Comparison of ENCODE assay signal across 1 cellular context in the genomic region with DNA sequence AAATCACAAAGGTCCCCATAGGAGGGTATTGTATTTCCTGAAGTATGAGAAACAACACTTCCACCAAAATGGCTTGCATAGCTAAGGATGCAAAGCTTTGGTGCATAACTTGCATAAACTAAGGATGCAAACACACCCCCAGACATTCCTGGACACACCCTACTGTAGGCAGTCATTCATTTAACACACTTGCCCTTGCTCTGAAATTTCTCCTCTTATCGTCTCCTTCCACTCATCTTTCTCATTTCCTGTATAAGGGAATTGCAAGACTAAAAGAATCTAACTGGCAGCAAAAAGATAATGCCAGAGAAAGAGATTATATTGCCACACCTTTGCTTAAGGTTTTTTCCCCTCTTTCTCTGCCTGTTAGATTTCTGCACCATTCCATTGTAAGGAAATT.
TF ChIP-seq lines count a peak whose summit lies in the region.

No MANE protein-coding gene starts in this region.

TF ChIP-seq in GM23338, 12 proteins besides CTCF, POLR2A, EP300 and RAD21 (continued from another document):
- TF ChIP-seq, protein P1, sequence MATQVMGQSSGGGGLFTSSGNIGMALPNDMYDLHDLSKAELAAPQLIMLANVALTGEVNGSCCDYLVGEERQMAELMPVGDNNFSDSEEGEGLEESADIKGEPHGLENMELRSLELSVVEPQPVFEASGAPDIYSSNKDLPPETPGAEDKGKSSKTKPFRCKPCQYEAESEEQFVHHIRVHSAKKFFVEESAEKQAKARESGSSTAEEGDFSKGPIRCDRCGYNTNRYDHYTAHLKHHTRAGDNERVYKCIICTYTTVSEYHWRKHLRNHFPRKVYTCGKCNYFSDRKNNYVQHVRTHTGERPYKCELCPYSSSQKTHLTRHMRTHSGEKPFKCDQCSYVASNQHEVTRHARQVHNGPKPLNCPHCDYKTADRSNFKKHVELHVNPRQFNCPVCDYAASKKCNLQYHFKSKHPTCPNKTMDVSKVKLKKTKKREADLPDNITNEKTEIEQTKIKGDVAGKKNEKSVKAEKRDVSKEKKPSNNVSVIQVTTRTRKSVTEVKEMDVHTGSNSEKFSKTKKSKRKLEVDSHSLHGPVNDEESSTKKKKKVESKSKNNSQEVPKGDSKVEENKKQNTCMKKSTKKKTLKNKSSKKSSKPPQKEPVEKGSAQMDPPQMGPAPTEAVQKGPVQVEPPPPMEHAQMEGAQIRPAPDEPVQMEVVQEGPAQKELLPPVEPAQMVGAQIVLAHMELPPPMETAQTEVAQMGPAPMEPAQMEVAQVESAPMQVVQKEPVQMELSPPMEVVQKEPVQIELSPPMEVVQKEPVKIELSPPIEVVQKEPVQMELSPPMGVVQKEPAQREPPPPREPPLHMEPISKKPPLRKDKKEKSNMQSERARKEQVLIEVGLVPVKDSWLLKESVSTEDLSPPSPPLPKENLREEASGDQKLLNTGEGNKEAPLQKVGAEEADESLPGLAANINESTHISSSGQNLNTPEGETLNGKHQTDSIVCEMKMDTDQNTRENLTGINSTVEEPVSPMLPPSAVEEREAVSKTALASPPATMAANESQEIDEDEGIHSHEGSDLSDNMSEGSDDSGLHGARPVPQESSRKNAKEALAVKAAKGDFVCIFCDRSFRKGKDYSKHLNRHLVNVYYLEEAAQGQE (IDR thresholded peaks at IDR 0.05; ENCODE audit: unreplicated experiment), result no peak
- TF ChIP-seq, protein P2, sequence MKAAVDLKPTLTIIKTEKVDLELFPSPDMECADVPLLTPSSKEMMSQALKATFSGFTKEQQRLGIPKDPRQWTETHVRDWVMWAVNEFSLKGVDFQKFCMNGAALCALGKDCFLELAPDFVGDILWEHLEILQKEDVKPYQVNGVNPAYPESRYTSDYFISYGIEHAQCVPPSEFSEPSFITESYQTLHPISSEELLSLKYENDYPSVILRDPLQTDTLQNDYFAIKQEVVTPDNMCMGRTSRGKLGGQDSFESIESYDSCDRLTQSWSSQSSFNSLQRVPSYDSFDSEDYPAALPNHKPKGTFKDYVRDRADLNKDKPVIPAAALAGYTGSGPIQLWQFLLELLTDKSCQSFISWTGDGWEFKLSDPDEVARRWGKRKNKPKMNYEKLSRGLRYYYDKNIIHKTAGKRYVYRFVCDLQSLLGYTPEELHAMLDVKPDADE (IDR thresholded peaks at IDR 0.05), result no peak
- TF ChIP-seq EZH2phosphoT487 (IDR thresholded peaks at IDR 0.05; ENCODE audit: unreplicated experiment) (no peak), ZNF331 (CRISPR knock-in tag; IDR thresholded peaks at IDR 0.05; ENCODE audit: low read depth) (no peak), CREB1 (CRISPR knock-in tag; IDR thresholded peaks at IDR 0.05; ENCODE audit: low read depth) (no peak)
- TF ChIP-seq, protein P3, sequence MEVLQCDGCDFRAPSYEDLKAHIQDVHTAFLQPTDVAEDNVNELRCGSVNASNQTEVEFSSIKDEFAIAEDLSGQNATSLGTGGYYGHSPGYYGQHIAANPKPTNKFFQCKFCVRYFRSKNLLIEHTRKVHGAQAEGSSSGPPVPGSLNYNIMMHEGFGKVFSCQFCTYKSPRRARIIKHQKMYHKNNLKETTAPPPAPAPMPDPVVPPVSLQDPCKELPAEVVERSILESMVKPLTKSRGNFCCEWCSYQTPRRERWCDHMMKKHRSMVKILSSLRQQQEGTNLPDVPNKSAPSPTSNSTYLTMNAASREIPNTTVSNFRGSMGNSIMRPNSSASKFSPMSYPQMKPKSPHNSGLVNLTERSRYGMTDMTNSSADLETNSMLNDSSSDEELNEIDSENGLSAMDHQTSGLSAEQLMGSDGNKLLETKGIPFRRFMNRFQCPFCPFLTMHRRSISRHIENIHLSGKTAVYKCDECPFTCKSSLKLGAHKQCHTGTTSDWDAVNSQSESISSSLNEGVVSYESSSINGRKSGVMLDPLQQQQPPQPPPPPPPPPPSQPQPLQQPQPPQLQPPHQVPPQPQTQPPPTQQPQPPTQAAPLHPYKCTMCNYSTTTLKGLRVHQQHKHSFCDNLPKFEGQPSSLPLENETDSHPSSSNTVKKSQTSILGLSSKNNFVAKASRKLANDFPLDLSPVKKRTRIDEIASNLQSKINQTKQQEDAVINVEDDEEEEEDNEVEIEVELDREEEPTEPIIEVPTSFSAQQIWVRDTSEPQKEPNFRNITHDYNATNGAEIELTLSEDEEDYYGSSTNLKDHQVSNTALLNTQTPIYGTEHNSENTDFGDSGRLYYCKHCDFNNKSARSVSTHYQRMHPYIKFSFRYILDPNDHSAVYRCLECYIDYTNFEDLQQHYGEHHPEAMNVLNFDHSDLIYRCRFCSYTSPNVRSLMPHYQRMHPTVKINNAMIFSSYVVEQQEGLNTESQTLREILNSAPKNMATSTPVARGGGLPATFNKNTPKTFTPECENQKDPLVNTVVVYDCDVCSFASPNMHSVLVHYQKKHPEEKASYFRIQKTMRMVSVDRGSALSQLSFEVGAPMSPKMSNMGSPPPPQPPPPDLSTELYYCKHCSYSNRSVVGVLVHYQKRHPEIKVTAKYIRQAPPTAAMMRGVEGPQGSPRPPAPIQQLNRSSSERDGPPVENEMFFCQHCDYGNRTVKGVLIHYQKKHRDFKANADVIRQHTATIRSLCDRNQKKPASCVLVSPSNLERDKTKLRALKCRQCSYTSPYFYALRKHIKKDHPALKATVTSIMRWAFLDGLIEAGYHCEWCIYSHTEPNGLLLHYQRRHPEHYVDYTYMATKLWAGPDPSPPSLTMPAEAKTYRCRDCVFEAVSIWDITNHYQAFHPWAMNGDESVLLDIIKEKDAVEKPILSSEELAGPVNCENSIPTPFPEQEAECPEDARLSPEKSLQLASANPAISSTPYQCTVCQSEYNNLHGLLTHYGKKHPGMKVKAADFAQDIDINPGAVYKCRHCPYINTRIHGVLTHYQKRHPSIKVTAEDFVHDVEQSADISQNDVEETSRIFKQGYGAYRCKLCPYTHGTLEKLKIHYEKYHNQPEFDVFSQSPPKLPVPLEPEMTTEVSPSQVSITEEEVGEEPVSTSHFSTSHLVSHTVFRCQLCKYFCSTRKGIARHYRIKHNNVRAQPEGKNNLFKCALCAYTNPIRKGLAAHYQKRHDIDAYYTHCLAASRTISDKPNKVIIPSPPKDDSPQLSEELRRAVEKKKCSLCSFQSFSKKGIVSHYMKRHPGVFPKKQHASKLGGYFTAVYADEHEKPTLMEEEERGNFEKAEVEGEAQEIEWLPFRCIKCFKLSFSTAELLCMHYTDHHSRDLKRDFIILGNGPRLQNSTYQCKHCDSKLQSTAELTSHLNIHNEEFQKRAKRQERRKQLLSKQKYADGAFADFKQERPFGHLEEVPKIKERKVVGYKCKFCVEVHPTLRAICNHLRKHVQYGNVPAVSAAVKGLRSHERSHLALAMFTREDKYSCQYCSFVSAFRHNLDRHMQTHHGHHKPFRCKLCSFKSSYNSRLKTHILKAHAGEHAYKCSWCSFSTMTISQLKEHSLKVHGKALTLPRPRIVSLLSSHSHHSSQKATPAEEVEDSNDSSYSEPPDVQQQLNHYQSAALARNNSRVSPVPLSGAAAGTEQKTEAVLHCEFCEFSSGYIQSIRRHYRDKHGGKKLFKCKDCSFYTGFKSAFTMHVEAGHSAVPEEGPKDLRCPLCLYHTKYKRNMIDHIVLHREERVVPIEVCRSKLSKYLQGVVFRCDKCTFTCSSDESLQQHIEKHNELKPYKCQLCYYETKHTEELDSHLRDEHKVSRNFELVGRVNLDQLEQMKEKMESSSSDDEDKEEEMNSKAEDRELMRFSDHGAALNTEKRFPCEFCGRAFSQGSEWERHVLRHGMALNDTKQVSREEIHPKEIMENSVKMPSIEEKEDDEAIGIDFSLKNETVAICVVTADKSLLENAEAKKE (CRISPR knock-in tag; IDR thresholded peaks at IDR 0.05), result no peak
